Comparison of ENCODE assay signal across 1 cellular context in the genomic region with DNA sequence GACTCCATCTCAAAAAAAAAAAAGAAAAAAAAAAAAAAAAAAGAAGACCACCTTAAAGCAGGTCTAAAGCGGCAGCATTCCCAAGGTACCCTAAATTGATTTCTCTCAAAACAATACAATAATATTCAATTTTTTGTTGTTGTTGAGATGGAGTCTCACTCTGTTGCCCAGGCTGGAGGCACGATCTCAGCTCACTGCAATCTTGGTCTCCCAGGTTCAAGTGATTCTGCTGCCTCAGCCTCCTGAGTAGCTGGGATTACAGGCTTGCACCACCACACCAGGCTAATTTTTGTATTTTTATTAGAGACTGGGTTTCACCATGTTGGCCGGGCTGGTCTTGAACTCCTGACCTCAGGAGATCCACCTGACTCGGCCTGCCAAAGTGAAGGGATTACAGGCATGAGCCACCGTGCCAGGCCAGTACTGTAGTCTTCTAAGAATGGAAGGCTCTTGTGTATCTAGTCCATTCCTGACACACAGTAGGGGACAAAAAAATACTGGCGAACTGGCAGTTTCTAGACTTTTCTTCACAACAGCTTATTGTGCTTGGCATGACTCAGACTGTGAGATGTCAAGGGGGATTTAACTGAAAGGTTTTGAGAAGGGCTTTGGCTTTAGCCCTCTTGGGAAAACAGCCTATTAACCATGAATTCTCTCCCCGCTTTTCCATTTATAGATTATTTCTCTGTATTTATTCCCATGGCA.
TF ChIP-seq lines count a peak whose summit lies in the region.

No MANE protein-coding gene starts in this region.

TF ChIP-seq in GM12878, 131 proteins besides CTCF, POLR2A, EP300 and RAD21 (continued from another document and continues in another):
- TF ChIP-seq SPI1 (IDR thresholded peaks at IDR 0.05; ENCODE audit: borderline replicate concordance, insufficient read depth, low read depth, low read length) (no peak), PAX5 (IDR thresholded peaks at IDR 0.05; ENCODE audit: borderline replicate concordance, low read depth, low read length) (no peak), PML (IDR thresholded peaks at IDR 0.05; ENCODE audit: low read length) (no peak), SP1 (IDR thresholded peaks at IDR 0.05; ENCODE audit: low read depth, low read length) (no peak), STAT3 (IDR thresholded peaks at IDR 0.05; ENCODE audit: low read depth, low read length) (no peak), NR2C1 (IDR thresholded peaks at IDR 0.05) (no peak), WRNIP1 (IDR thresholded peaks at IDR 0.05; ENCODE audit: borderline replicate concordance, low read depth, low read length) (no peak), SIN3A (IDR thresholded peaks at IDR 0.05; ENCODE audit: low read depth, low read length) (no peak), KAT2A (conservative IDR thresholded peaks at IDR 0.05; ENCODE audit: control insufficient read depth, low read depth, low read length) (no peak), RUNX3 (IDR thresholded peaks at IDR 0.05; ENCODE audit: low read length) (no peak), ZNF622 (IDR thresholded peaks at IDR 0.05) (no peak), TCF7 (IDR thresholded peaks at IDR 0.05; ENCODE audit: borderline replicate concordance) (no peak), DPF2 (IDR thresholded peaks at IDR 0.05) (peak; percentile 74), RBBP5 (conservative IDR thresholded peaks at IDR 0.05) (no peak), BACH1 (IDR thresholded peaks at IDR 0.05; ENCODE audit: borderline replicate concordance) (no peak), IRF4 (IDR thresholded peaks at IDR 0.05; ENCODE audit: low read depth, low read length) (no peak), MTA2 (IDR thresholded peaks at IDR 0.05; ENCODE audit: low read depth) (peak; percentile 71), SMARCA5 (IDR thresholded peaks at IDR 0.05) (no peak), ATF7 (IDR thresholded peaks at IDR 0.05; ENCODE audit: low read depth) (no peak), ZZZ3 (IDR thresholded peaks at IDR 0.05; ENCODE audit: control insufficient read depth, insufficient read length, low read depth) (no peak), HDAC2 (IDR thresholded peaks at IDR 0.05) (no peak), ASH2L (IDR thresholded peaks at IDR 0.05; ENCODE audit: borderline replicate concordance, low read depth) (no peak), FOS (IDR thresholded peaks at IDR 0.05; ENCODE audit: borderline replicate concordance, extremely low read depth, insufficient read length) (no peak), FOXM1 (IDR thresholded peaks at IDR 0.05; ENCODE audit: low read depth, low read length) (no peak), HCFC1 (IDR thresholded peaks at IDR 0.05; ENCODE audit: low read length) (no peak), TCF3 (IDR thresholded peaks at IDR 0.05; ENCODE audit: borderline replicate concordance, insufficient read depth, low read depth, low read length) (no peak), TBL1XR1 (IDR thresholded peaks at IDR 0.05; ENCODE audit: low read depth, low read length) (no peak), GABPA (IDR thresholded peaks at IDR 0.05; ENCODE audit: low read depth) (no peak), KDM1A (IDR thresholded peaks at IDR 0.05; ENCODE audit: borderline replicate concordance) (no peak), POU2F2 (IDR thresholded peaks at IDR 0.05; ENCODE audit: borderline replicate concordance, low read depth, low read length) (no peak), RAD51 (IDR thresholded peaks at IDR 0.05) (no peak), ZBED1 (IDR thresholded peaks at IDR 0.05; ENCODE audit: borderline replicate concordance) (no peak), NBN (IDR thresholded peaks at IDR 0.05) (no peak; the same call in 1 of the 2 replicates)
- TF ChIP-seq, protein P1, sequence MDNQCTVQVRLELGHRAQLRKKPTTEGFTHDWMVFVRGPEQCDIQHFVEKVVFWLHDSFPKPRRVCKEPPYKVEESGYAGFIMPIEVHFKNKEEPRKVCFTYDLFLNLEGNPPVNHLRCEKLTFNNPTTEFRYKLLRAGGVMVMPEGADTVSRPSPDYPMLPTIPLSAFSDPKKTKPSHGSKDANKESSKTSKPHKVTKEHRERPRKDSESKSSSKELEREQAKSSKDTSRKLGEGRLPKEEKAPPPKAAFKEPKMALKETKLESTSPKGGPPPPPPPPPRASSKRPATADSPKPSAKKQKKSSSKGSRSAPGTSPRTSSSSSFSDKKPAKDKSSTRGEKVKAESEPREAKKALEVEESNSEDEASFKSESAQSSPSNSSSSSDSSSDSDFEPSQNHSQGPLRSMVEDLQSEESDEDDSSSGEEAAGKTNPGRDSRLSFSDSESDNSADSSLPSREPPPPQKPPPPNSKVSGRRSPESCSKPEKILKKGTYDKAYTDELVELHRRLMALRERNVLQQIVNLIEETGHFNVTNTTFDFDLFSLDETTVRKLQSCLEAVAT (IDR thresholded peaks at IDR 0.05) = no peak
- TF ChIP-seq, protein P2, sequence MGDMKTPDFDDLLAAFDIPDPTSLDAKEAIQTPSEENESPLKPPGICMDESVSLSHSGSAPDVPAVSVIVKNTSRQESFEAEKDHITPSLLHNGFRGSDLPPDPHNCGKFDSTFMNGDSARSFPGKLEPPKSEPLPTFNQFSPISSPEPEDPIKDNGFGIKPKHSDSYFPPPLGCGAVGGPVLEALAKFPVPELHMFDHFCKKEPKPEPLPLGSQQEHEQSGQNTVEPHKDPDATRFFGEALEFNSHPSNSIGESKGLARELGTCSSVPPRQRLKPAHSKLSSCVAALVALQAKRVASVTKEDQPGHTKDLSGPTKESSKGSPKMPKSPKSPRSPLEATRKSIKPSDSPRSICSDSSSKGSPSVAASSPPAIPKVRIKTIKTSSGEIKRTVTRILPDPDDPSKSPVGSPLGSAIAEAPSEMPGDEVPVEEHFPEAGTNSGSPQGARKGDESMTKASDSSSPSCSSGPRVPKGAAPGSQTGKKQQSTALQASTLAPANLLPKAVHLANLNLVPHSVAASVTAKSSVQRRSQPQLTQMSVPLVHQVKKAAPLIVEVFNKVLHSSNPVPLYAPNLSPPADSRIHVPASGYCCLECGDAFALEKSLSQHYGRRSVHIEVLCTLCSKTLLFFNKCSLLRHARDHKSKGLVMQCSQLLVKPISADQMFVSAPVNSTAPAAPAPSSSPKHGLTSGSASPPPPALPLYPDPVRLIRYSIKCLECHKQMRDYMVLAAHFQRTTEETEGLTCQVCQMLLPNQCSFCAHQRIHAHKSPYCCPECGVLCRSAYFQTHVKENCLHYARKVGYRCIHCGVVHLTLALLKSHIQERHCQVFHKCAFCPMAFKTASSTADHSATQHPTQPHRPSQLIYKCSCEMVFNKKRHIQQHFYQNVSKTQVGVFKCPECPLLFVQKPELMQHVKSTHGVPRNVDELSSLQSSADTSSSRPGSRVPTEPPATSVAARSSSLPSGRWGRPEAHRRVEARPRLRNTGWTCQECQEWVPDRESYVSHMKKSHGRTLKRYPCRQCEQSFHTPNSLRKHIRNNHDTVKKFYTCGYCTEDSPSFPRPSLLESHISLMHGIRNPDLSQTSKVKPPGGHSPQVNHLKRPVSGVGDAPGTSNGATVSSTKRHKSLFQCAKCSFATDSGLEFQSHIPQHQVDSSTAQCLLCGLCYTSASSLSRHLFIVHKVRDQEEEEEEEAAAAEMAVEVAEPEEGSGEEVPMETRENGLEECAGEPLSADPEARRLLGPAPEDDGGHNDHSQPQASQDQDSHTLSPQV (IDR thresholded peaks at IDR 0.05) = no peak
- TF ChIP-seq, protein P3, sequence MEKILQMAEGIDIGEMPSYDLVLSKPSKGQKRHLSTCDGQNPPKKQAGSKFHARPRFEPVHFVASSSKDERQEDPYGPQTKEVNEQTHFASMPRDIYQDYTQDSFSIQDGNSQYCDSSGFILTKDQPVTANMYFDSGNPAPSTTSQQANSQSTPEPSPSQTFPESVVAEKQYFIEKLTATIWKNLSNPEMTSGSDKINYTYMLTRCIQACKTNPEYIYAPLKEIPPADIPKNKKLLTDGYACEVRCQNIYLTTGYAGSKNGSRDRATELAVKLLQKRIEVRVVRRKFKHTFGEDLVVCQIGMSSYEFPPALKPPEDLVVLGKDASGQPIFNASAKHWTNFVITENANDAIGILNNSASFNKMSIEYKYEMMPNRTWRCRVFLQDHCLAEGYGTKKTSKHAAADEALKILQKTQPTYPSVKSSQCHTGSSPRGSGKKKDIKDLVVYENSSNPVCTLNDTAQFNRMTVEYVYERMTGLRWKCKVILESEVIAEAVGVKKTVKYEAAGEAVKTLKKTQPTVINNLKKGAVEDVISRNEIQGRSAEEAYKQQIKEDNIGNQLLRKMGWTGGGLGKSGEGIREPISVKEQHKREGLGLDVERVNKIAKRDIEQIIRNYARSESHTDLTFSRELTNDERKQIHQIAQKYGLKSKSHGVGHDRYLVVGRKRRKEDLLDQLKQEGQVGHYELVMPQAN (conservative IDR thresholded peaks at IDR 0.05) = 0 out of 2 replicates have a peak, but pooled peaks have one; percentile 33
- TF ChIP-seq, protein P4, sequence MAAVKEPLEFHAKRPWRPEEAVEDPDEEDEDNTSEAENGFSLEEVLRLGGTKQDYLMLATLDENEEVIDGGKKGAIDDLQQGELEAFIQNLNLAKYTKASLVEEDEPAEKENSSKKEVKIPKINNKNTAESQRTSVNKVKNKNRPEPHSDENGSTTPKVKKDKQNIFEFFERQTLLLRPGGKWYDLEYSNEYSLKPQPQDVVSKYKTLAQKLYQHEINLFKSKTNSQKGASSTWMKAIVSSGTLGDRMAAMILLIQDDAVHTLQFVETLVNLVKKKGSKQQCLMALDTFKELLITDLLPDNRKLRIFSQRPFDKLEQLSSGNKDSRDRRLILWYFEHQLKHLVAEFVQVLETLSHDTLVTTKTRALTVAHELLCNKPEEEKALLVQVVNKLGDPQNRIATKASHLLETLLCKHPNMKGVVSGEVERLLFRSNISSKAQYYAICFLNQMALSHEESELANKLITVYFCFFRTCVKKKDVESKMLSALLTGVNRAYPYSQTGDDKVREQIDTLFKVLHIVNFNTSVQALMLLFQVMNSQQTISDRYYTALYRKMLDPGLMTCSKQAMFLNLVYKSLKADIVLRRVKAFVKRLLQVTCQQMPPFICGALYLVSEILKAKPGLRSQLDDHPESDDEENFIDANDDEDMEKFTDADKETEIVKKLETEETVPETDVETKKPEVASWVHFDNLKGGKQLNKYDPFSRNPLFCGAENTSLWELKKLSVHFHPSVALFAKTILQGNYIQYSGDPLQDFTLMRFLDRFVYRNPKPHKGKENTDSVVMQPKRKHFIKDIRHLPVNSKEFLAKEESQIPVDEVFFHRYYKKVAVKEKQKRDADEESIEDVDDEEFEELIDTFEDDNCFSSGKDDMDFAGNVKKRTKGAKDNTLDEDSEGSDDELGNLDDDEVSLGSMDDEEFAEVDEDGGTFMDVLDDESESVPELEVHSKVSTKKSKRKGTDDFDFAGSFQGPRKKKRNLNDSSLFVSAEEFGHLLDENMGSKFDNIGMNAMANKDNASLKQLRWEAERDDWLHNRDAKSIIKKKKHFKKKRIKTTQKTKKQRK (IDR thresholded peaks at IDR 0.05; ENCODE audit: low read depth, low read length) = no peak
- TF ChIP-seq, protein P5, sequence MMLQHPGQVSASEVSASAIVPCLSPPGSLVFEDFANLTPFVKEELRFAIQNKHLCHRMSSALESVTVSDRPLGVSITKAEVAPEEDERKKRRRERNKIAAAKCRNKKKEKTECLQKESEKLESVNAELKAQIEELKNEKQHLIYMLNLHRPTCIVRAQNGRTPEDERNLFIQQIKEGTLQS (IDR thresholded peaks at IDR 0.05; ENCODE audit: borderline replicate concordance, extremely low read depth, low read depth, low read length) = no peak
- TF ChIP-seq, protein P6, sequence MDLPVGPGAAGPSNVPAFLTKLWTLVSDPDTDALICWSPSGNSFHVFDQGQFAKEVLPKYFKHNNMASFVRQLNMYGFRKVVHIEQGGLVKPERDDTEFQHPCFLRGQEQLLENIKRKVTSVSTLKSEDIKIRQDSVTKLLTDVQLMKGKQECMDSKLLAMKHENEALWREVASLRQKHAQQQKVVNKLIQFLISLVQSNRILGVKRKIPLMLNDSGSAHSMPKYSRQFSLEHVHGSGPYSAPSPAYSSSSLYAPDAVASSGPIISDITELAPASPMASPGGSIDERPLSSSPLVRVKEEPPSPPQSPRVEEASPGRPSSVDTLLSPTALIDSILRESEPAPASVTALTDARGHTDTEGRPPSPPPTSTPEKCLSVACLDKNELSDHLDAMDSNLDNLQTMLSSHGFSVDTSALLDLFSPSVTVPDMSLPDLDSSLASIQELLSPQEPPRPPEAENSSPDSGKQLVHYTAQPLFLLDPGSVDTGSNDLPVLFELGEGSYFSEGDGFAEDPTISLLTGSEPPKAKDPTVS (IDR thresholded peaks at IDR 0.05; ENCODE audit: low read depth, low read length) = peak; percentile 91
- TF ChIP-seq, protein P7, sequence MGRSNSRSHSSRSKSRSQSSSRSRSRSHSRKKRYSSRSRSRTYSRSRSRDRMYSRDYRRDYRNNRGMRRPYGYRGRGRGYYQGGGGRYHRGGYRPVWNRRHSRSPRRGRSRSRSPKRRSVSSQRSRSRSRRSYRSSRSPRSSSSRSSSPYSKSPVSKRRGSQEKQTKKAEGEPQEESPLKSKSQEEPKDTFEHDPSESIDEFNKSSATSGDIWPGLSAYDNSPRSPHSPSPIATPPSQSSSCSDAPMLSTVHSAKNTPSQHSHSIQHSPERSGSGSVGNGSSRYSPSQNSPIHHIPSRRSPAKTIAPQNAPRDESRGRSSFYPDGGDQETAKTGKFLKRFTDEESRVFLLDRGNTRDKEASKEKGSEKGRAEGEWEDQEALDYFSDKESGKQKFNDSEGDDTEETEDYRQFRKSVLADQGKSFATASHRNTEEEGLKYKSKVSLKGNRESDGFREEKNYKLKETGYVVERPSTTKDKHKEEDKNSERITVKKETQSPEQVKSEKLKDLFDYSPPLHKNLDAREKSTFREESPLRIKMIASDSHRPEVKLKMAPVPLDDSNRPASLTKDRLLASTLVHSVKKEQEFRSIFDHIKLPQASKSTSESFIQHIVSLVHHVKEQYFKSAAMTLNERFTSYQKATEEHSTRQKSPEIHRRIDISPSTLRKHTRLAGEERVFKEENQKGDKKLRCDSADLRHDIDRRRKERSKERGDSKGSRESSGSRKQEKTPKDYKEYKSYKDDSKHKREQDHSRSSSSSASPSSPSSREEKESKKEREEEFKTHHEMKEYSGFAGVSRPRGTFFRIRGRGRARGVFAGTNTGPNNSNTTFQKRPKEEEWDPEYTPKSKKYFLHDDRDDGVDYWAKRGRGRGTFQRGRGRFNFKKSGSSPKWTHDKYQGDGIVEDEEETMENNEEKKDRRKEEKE (IDR thresholded peaks at IDR 0.05) = no peak
- TF ChIP-seq, protein P8, sequence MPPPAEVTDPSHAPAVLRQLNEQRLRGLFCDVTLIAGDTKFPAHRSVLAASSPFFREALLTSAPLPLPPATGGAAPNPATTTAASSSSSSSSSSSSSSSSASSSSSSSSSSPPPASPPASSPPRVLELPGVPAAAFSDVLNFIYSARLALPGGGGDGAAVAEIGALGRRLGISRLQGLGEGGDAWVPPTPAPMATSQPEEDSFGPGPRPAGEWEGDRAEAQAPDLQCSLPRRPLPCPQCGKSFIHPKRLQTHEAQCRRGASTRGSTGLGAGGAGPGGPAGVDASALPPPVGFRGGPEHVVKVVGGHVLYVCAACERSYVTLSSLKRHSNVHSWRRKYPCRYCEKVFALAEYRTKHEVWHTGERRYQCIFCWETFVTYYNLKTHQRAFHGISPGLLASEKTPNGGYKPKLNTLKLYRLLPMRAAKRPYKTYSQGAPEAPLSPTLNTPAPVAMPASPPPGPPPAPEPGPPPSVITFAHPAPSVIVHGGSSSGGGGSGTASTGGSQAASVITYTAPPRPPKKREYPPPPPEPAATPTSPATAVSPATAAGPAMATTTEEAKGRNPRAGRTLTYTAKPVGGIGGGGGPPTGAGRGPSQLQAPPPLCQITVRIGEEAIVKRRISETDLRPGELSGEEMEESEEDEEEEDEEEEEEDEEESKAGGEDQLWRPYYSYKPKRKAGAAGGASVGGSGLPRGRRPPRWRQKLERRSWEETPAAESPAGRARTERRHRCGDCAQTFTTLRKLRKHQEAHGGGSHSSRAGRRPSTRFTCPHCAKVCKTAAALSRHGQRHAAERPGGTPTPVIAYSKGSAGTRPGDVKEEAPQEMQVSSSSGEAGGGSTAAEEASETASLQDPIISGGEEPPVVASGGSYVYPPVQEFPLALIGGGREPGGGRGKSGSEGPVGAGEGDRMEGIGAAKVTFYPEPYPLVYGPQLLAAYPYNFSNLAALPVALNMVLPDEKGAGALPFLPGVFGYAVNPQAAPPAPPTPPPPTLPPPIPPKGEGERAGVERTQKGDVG (CRISPR knock-in tag; IDR thresholded peaks at IDR 0.05) = no peak
